ENCODE assay signal across 13 cellular contexts in genomic region chr16:81585785-81586184, GRCh38.
DNase-seq lines count a peak whose midpoint lies in the region; TF ChIP-seq lines count a peak whose summit lies in the region.
"Had no signal": no experiment of that assay in that cellular context is flagged by ENCODE, and none has a peak within 500 bp of the region (broad histone marks: within the 10 kb centered on the region; RNA-seq: fewer than 3 reads in every experiment).

No MANE protein-coding gene starts in this region.

- H3K9me2 ChIP-seq in OCI-LY1 (ENCODE audit: low read depth, low read length): no peaks in the 10 kb centered on the region

- H3K4me1 Mint-ChIP-seq in endothelial cell (ENCODE audit: unreplicated experiment): peaks cover 42% of the 10 kb centered on the region

- no peaks in the 10 kb centered on the region for H3K9me3 ChIP-seq in OCI-LY1 (ENCODE audit: low read length)
- no peaks in the 10 kb centered on the region for H3K9me3 ChIP-seq in osteoblast (ENCODE audit: low read depth, low read length)
- H3K9me3 ChIP-seq: mucosa of descending colon had no signal

- H3K4me3 ChIP-seq in OCI-LY1 (ENCODE audit: low read depth, low read length, poor library complexity, severe bottlenecking) (no peak overlapping the region), osteoblast (ENCODE audit: insufficient read depth, low read length) (no peak overlapping the region)
- H3K4me3 ChIP-seq: mucosa of descending colon had no signal

- no peak overlapping the region for H3K9ac ChIP-seq in OCI-LY1 (ENCODE audit: low read length)
- H3K9ac ChIP-seq: KMS-11 had no signal

- H3K79me2 ChIP-seq in OCI-LY1 (ENCODE audit: insufficient read depth, low read length) (no peaks in the 10 kb centered on the region; the same call in none of the 2 replicates), osteoblast (ENCODE audit: insufficient read depth, low read length) (peaks cover 4% of the 10 kb centered on the region)

- H2AFZ ChIP-seq in OCI-LY1 (ENCODE audit: low read length) (no peak overlapping the region), osteoblast (ENCODE audit: low read length) (no peak overlapping the region)

- peaks cover 5% of the 10 kb centered on the region; the same call in 1 of the 2 replicates for H3K36me3 ChIP-seq in OCI-LY1 (ENCODE audit: insufficient read depth, low read length)
- H3K36me3 ChIP-seq in osteoblast (ENCODE audit: insufficient read depth, low read length): no peaks in the 10 kb centered on the region

- no peak overlapping the region for H3K4me3 Mint-ChIP-seq in endothelial cell (ENCODE audit: unreplicated experiment)

- peaks cover 12% of the 10 kb centered on the region for H3K36me3 Mint-ChIP-seq in endothelial cell (ENCODE audit: low read depth, unreplicated experiment)

- peak overlapping the region; percentile 77 for H3K27ac Mint-ChIP-seq in endothelial cell (ENCODE audit: unreplicated experiment)

- H3K27ac ChIP-seq in OCI-LY1 (ENCODE audit: low read depth, low read length, poor library complexity, severe bottlenecking) (no peak overlapping the region), osteoblast (ENCODE audit: low read depth, low read length) (no peak overlapping the region)
- H3K27ac ChIP-seq: KMS-11 had no signal

- H3K27me3 ChIP-seq in OCI-LY1 (ENCODE audit: insufficient read depth, low read length) (no peaks in the 10 kb centered on the region), osteoblast (ENCODE audit: insufficient read depth, low read length) (no peaks in the 10 kb centered on the region)

- no peaks in the 10 kb centered on the region for H3K9me3 Mint-ChIP-seq in endothelial cell (ENCODE audit: unreplicated experiment)

- H3K4me2 ChIP-seq in OCI-LY1 (ENCODE audit: low read length) (no peak overlapping the region), osteoblast (ENCODE audit: insufficient read depth, low read length) (no peak overlapping the region)
- H3K4me2 ChIP-seq: KMS-11 had no signal

- no peaks in the 10 kb centered on the region for H4K20me1 ChIP-seq in OCI-LY1 (ENCODE audit: insufficient read depth, low read length)
- peaks cover 40% of the 10 kb centered on the region for H4K20me1 ChIP-seq in osteoblast (ENCODE audit: insufficient read depth, low read length)

- H3K27me3 Mint-ChIP-seq in endothelial cell (ENCODE audit: unreplicated experiment): peaks cover 27% of the 10 kb centered on the region

- DNase-seq in endothelial cell (ENCODE audit: low spot score): peak; percentile 46
- DNase-seq in osteoblast (ENCODE audit: insufficient read length, low spot score, missing footprints): peak; percentile 56
- no peak for DNase-seq in NCI-H226
- DNase-seq in occipital lobe (lab: John Stamatoyannopoulos, UW): no peak
- DNase-seq in HuH-7.5 (ENCODE audit: low spot score): no peak
- DNase-seq in GM19238 (ENCODE audit: insufficient read length, low spot score): no peak
- DNase-seq: effector CD8-positive, alpha-beta T cell; SIG-M5; stimulated activated CD4-positive, alpha-beta T cell treated with anti-CD3 and anti-CD28 coated beads, Interleukin-4, amount 100 ng/mL, for 1 hour had no signal

- H3K4me1 ChIP-seq in OCI-LY1 (ENCODE audit: insufficient read depth, low read length, severe bottlenecking): peaks cover 6% of the 10 kb centered on the region
- H3K4me1 ChIP-seq in osteoblast (ENCODE audit: insufficient read depth, low read length): no peaks in the 10 kb centered on the region

- TF ChIP-seq CTCF in GM12872 (IDR thresholded peaks at IDR 0.05; ENCODE audit: insufficient read depth, low read depth, low read length) (0 out of 3 replicates have a peak, but pooled peaks have one; percentile 3), OCI-LY1 (IDR thresholded peaks at IDR 0.05; ENCODE audit: low read length) (peak; percentile 30; the same call in 1 of the 2 replicates), endothelial cell (IDR thresholded peaks at IDR 0.05; ENCODE audit: unreplicated experiment) (peak; percentile 43), osteoblast (IDR thresholded peaks at IDR 0.05; ENCODE audit: extremely low read depth, low read depth, low read length) (peak; percentile 32)

- H3F3A ChIP-seq in OCI-LY1 (ENCODE audit: insufficient read depth, low read length): no peaks in the 10 kb centered on the region

Comparison
In these comparisons a context has a peak if more than half of its experiments do, and no peak if none do; other contexts are left out.
1. DNase-seq: peak in endothelial cell (single experiment) and osteoblast (single experiment); none in NCI-H226 (single experiment), occipital lobe (single experiment), HuH-7.5 (single experiment) and GM19238 (single experiment).
2. Peak in every context shown above with its lines, with median percentiles within 50 percentile points of each other: CTCF ChIP-seq.